8 cellular contexts compared by ENCODE assay signal in genomic region chr16:30185683-30186421, GRCh38.
DNase-seq lines count a peak whose midpoint lies in the region; ATAC-seq and TF ChIP-seq lines count a peak whose summit lies in the region.

No MANE protein-coding gene starts in this region.

- peaks cover 26% of the 10 kb centered on the region for H4K20me1 ChIP-seq in DND-41 (ENCODE audit: insufficient read depth, low read length)

- peak overlapping the region; percentile 90 for H3K4me2 ChIP-seq in DND-41 (ENCODE audit: insufficient read depth, low read length)

- H3K36me3 Mint-ChIP-seq in effector memory CD8-positive, alpha-beta T cell (ENCODE audit: insufficient read depth) = peaks cover 64% of the 10 kb centered on the region

- H3K27me3 ChIP-seq in DND-41 (ENCODE audit: insufficient read depth, low read length, poor library complexity) = no peaks in the 10 kb centered on the region

- H3K27me3 Mint-ChIP-seq in effector memory CD8-positive, alpha-beta T cell = no peaks in the 10 kb centered on the region

- peaks cover 28 to 40% of the 10 kb centered on the region in 2 donors for H3K4me1 Mint-ChIP-seq in effector memory CD8-positive, alpha-beta T cell (ENCODE audit: low read depth in 2 of 2)

- peak overlapping the region; percentile 97 for H3K27ac ChIP-seq in DND-41 (ENCODE audit: low read length)

- no peaks in the 10 kb centered on the region for H3K9me3 ChIP-seq in DND-41 (ENCODE audit: insufficient read depth, low read length, severe bottlenecking)

- H3K4me3 ChIP-seq in DND-41 (ENCODE audit: low read depth in 1 of 2, low read length in 2 of 2) = peak overlapping the region; percentile 84 to 93

- DNase-seq in DND-41 (peak; percentile 94), ecto neural progenitor cell (ENCODE audit: low spot score) (no peak), NCI-H146 (lab: John Stamatoyannopoulos, UW) (no peak)
- DNase-seq in activated CD4-positive, alpha-beta T cell treated with anti-CD3 and anti-CD28 coated beads for 48 hours = peak; percentile 88
- DNase-seq in effector memory CD8-positive, alpha-beta T cell = peak; percentile 81 to 82 (median 81)
- DNase-seq in stimulated activated CD4-positive, alpha-beta T cell treated with anti-CD3 and anti-CD28 coated beads, Interleukin-15, amount 100 ng/mL, for 24 hours = peak; percentile 88

- ATAC-seq in DND-41 (ENCODE audit: insufficient read depth, low read depth) (peak; percentile 73), HG03139 (IDR thresholded peaks at IDR 0.05; ENCODE audit: unreplicated experiment) (peak; percentile 27), HG03354 (IDR thresholded peaks at IDR 0.05; ENCODE audit: poor library complexity, severe bottlenecking, unreplicated experiment) (no peak)
- ATAC-seq in effector memory CD8-positive, alpha-beta T cell (replicated peaks) = peak; percentile 57

- H3K9ac ChIP-seq in DND-41 (ENCODE audit: low read depth, low read length) = peak overlapping the region; percentile 89

- peak overlapping the region; percentile 93 to 98 for H3K4me3 Mint-ChIP-seq in effector memory CD8-positive, alpha-beta T cell

- H2AFZ ChIP-seq in DND-41 (ENCODE audit: low read depth, low read length) = no peak overlapping the region; the same call in 1 of the 2 replicates

- peaks cover 47% of the 10 kb centered on the region for H3K79me2 ChIP-seq in DND-41 (ENCODE audit: insufficient read depth, low read length)

- H3K4me1 ChIP-seq in DND-41 (ENCODE audit: insufficient read depth, low read length) = peaks cover 50% of the 10 kb centered on the region

- TF ChIP-seq CTCF in DND-41 (IDR thresholded peaks at IDR 0.05; ENCODE audit: borderline replicate concordance, extremely low read depth, low read length, poor library complexity, severe bottlenecking) = no peak

- H3K9me3 Mint-ChIP-seq in effector memory CD8-positive, alpha-beta T cell = no peaks in the 10 kb centered on the region

- H3K36me3 ChIP-seq in DND-41 (ENCODE audit: insufficient read depth, low read length) = peaks cover 41% of the 10 kb centered on the region

- peak overlapping the region; percentile 89 to 95 for H3K27ac Mint-ChIP-seq in effector memory CD8-positive, alpha-beta T cell

Comparison
In these comparisons a context has a peak if more than half of its experiments do, and no peak if none do; other contexts are left out.
1. DNase-seq: peak in DND-41 (single experiment), activated CD4-positive, alpha-beta T cell treated with anti-CD3 and anti-CD28 coated beads for 48 hours (single experiment), effector memory CD8-positive, alpha-beta T cell (3 of 3) and stimulated activated CD4-positive, alpha-beta T cell treated with anti-CD3 and anti-CD28 coated beads, Interleukin-15, amount 100 ng/mL, for 24 hours (single experiment); none in ecto neural progenitor cell (single experiment) and NCI-H146 (single experiment).